ENCODE assay signal across 1 cellular context in the genomic region with DNA sequence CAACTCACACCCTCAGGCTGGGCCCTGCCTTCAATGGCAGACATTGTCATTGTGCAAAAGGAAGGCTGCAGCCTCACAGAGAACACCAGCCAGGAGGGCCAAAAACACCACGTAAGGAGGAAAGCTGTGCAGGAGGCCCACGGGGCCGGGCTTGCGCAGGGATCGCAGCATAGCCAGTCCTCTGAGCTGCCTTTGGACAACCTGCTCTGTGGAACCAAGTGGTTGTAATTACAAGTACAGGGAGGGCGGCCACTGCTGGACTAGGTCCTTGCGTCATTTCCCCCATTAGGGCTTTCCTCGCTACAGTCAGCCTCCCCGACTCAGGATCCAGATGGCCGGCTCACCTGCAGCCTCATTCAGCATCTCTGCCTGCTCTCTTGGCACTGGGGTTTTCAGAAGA.
TF ChIP-seq lines count a peak whose summit lies in the region.

No MANE protein-coding gene starts in this region.

TF ChIP-seq in HepG2, 621 proteins besides CTCF, POLR2A, EP300 and RAD21 (continued from another document):
- TF ChIP-seq, protein P1, sequence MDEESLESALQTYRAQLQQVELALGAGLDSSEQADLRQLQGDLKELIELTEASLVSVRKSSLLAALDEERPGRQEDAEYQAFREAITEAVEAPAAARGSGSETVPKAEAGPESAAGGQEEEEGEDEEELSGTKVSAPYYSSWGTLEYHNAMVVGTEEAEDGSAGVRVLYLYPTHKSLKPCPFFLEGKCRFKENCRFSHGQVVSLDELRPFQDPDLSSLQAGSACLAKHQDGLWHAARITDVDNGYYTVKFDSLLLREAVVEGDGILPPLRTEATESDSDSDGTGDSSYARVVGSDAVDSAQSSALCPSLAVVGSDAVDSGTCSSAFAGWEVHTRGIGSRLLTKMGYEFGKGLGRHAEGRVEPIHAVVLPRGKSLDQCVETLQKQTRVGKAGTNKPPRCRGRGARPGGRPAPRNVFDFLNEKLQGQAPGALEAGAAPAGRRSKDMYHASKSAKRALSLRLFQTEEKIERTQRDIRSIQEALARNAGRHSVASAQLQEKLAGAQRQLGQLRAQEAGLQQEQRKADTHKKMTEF (CRISPR knock-in tag; IDR thresholded peaks at IDR 0.05), result no peak
- no peak for TF ChIP-seq NFE2 (CRISPR knock-in tag; IDR thresholded peaks at IDR 0.05)
- TF ChIP-seq, protein P2, sequence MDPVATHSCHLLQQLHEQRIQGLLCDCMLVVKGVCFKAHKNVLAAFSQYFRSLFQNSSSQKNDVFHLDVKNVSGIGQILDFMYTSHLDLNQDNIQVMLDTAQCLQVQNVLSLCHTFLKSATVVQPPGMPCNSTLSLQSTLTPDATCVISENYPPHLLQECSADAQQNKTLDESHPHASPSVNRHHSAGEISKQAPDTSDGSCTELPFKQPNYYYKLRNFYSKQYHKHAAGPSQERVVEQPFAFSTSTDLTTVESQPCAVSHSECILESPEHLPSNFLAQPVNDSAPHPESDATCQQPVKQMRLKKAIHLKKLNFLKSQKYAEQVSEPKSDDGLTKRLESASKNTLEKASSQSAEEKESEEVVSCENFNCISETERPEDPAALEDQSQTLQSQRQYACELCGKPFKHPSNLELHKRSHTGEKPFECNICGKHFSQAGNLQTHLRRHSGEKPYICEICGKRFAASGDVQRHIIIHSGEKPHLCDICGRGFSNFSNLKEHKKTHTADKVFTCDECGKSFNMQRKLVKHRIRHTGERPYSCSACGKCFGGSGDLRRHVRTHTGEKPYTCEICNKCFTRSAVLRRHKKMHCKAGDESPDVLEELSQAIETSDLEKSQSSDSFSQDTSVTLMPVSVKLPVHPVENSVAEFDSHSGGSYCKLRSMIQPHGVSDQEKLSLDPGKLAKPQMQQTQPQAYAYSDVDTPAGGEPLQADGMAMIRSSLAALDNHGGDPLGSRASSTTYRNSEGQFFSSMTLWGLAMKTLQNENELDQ (CRISPR knock-in tag; IDR thresholded peaks at IDR 0.05; ENCODE audit: borderline replicate concordance), result no peak
- TF ChIP-seq ZNF33B (CRISPR knock-in tag; IDR thresholded peaks at IDR 0.05), result no peak
- TF ChIP-seq SALL1 (CRISPR knock-in tag; IDR thresholded peaks at IDR 0.05), result no peak
- TF ChIP-seq, protein P3, sequence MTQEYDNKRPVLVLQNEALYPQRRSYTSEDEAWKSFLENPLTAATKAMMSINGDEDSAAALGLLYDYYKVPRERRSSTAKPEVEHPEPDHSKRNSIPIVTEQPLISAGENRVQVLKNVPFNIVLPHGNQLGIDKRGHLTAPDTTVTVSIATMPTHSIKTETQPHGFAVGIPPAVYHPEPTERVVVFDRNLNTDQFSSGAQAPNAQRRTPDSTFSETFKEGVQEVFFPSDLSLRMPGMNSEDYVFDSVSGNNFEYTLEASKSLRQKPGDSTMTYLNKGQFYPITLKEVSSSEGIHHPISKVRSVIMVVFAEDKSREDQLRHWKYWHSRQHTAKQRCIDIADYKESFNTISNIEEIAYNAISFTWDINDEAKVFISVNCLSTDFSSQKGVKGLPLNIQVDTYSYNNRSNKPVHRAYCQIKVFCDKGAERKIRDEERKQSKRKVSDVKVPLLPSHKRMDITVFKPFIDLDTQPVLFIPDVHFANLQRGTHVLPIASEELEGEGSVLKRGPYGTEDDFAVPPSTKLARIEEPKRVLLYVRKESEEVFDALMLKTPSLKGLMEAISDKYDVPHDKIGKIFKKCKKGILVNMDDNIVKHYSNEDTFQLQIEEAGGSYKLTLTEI (CRISPR knock-in tag; conservative IDR thresholded peaks at IDR 0.05), result no peak
